ENCODE assay signal across 9 cellular contexts in the genomic region with DNA sequence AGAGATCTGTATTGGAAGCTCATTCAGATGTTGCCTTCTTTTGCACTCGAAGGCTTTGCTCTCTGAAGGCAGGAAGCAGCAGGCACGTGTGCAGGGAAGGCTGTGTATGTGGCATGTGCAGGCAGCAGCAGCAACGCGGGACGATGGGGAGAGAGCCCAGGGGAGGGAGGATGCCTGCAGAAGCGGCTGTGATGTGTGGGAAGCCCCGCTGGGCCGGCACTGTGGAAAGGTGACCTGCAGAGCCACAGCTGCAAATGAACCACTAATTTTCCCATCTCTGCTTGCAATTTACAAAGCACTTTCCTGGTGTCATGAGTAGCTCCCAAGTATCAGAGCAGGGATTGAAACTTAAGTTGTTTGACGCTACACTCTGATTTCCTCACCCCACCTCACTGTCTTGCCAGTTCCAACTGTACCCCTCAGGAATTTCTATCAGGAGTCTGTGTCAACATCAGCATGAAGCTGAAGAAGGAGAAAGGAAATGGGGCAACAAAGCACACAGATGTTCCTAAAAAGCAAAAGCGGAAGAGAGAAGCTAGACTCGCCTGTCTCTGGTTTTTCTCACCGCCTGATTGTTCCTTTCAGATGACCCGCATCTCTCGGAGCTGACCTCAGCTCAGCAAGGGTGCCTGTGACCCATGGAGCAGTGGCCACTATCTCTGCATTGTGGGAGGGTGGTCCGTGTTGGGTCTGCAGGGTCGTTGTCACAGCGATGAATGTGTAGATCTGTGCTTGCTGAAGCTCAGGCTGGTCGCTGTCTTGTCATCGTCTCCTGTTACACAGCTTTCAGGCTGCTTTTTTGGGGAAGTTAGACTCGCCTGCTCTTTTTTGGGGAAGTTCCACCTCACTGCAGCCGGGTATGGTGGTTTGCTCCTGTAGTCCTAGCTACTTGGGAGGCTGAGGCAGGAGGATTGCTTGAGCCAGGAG.
DNase-seq lines count a peak whose midpoint lies in the region; ATAC-seq and TF ChIP-seq lines count a peak whose summit lies in the region.
"Had no signal": no experiment of that assay in that cellular context is flagged by ENCODE, and none has a peak within 500 bp of the region (broad histone marks: within the 10 kb centered on the region; RNA-seq: fewer than 3 reads in every experiment).

No MANE protein-coding gene starts in this region.

- no peaks in the 10 kb centered on the region for H3K79me2 ChIP-seq in neural cell (replicated peaks; ENCODE audit: insufficient read depth, low read length)
- H3K79me2 ChIP-seq: parathyroid adenoma had no signal

- H3K9me2 ChIP-seq in neural cell (ENCODE audit: insufficient read depth, low read length), result no peaks in the 10 kb centered on the region

- no peaks in the 10 kb centered on the region for H3K36me3 ChIP-seq in CD4-positive, alpha-beta memory T cell (ENCODE audit: insufficient read depth, low read length)
- H3K36me3 ChIP-seq in neural cell (ENCODE audit: insufficient read depth, low read length), result no peaks in the 10 kb centered on the region

- TF ChIP-seq CTCF in neural cell (IDR thresholded peaks at IDR 0.05; ENCODE audit: poor library complexity, severe bottlenecking), result no peak

- intact Hi-C loops in CD4-positive, alpha-beta memory T cell (cut with micrococcal nuclease), result no loop called here

- H3K27me3 ChIP-seq in CD4-positive, alpha-beta memory T cell (ENCODE audit: insufficient read depth, low read length), result peaks cover 4% of the 10 kb centered on the region
- no peaks in the 10 kb centered on the region for H3K27me3 ChIP-seq in neural cell (ENCODE audit: insufficient read depth, low read depth, low read length)

- no peak overlapping the region for H2AFZ ChIP-seq in neural cell (ENCODE audit: low read depth, low read length)
- H2AFZ ChIP-seq: parathyroid adenoma had no signal

- H3K9me3 ChIP-seq in CD4-positive, alpha-beta memory T cell (ENCODE audit: control insufficient read depth in 1 of 2, low read length in 2 of 2), result no peaks in the 10 kb centered on the region
- no peaks in the 10 kb centered on the region for H3K9me3 ChIP-seq in neural cell (ENCODE audit: low read length)

- H3K4me3 ChIP-seq in CD4-positive, alpha-beta memory T cell (ENCODE audit: low read length in 2 of 2), result peak overlapping the region in 1 of 2 donors; percentile 13
- peak overlapping the region; percentile 40 for H3K4me3 ChIP-seq in neural cell (ENCODE audit: low read length)

- TF ChIP-seq RAD21 in neural cell (conservative IDR thresholded peaks at IDR 0.05), result no peak

- peaks cover 9 to 12% (median 10%) of the 10 kb centered on the region in 4 donors for H3K4me1 Mint-ChIP-seq in CD4-positive, alpha-beta memory T cell
- H3K4me1 Mint-ChIP-seq in activated naive CD8-positive, alpha-beta T cell treated with anti-CD3 and anti-CD28 coated beads, Interleukin-2, amount 10 ng/mL, durations not matched to agents 7 days and 5 days, result peaks cover 10% of the 10 kb centered on the region

- POLR2A ChIA-PET in CD4-positive, alpha-beta memory T cell (lab: Charles Lee; ENCODE audit: partially characterized antibody), result no interaction called here
- POLR2A ChIA-PET in activated naive CD8-positive, alpha-beta T cell treated with anti-CD3 and anti-CD28 coated beads, Interleukin-2, amount 10 ng/mL, durations not matched to agents 7 days and 5 days (lab: Charles Lee), result interaction anchor here (0.6 to 0.8 kb wide), 2 partner anchors 43 to 339 kb away, joined by 3 to 6 read pairs; no protein-coding TSS in a partner anchor

- DNase-seq in CD4-positive, alpha-beta memory T cell, result no peak
- DNase-seq in NAMALWA (ENCODE audit: low spot score), result peak; percentile 11
- peak; percentile 33 for DNase-seq in activated naive CD8-positive, alpha-beta T cell treated with anti-CD3 and anti-CD28 coated beads, Interleukin-2, amount 10 ng/mL, durations not matched to agents 7 days and 5 days
- DNase-seq in SHP77 (lab: John Stamatoyannopoulos, UW), result no peak
- DNase-seq in cerebellum (ENCODE audit: low spot score), result no peak

- ATAC-seq in GM21367 (IDR thresholded peaks at IDR 0.05; ENCODE audit: unreplicated experiment) (peak; percentile 62), GM18870 (IDR thresholded peaks at IDR 0.05; ENCODE audit: unreplicated experiment) (no peak)
- peak; percentile 70 for ATAC-seq in activated naive CD8-positive, alpha-beta T cell treated with anti-CD3 and anti-CD28 coated beads, Interleukin-2, amount 10 ng/mL, durations not matched to agents 7 days and 5 days (ENCODE audit: low read depth)

- H3K4me1 ChIP-seq in CD4-positive, alpha-beta memory T cell (ENCODE audit: insufficient read depth, low read length), result peaks cover 7% of the 10 kb centered on the region
- H3K4me1 ChIP-seq: parathyroid adenoma had no signal

- H3K27ac Mint-ChIP-seq in CD4-positive, alpha-beta memory T cell, result peak overlapping the region in 5 of 7 donors; percentile 36 to 82 (median 77)
- H3K27ac Mint-ChIP-seq in activated naive CD8-positive, alpha-beta T cell treated with anti-CD3 and anti-CD28 coated beads, Interleukin-2, amount 10 ng/mL, durations not matched to agents 7 days and 5 days, result peak overlapping the region; percentile 75

- no peak overlapping the region for H3K27ac ChIP-seq in CD4-positive, alpha-beta memory T cell (ENCODE audit: low read depth, low read length)
- H3K27ac ChIP-seq in neural cell (ENCODE audit: low read length), result no peak overlapping the region
- H3K27ac ChIP-seq: parathyroid adenoma had no signal

- H3K9me3 Mint-ChIP-seq in CD4-positive, alpha-beta memory T cell, result peaks cover 0 to 2% (median 0%) of the 10 kb centered on the region in 8 donors
- no peaks in the 10 kb centered on the region for H3K9me3 Mint-ChIP-seq in activated naive CD8-positive, alpha-beta T cell treated with anti-CD3 and anti-CD28 coated beads, Interleukin-2, amount 10 ng/mL, durations not matched to agents 7 days and 5 days

- no peaks in the 10 kb centered on the region for H3F3A ChIP-seq in neural cell (ENCODE audit: insufficient read depth, low read length, poor library complexity, severe bottlenecking)

- H3K27me3 Mint-ChIP-seq in CD4-positive, alpha-beta memory T cell, result peaks cover 3 to 6% of the 10 kb centered on the region in 2 donors
- peaks cover 6% of the 10 kb centered on the region for H3K27me3 Mint-ChIP-seq in activated naive CD8-positive, alpha-beta T cell treated with anti-CD3 and anti-CD28 coated beads, Interleukin-2, amount 10 ng/mL, durations not matched to agents 7 days and 5 days

- H3K4me3 Mint-ChIP-seq in CD4-positive, alpha-beta memory T cell, result peak overlapping the region; percentile 53 to 82 (median 80)
- H3K4me3 Mint-ChIP-seq in activated naive CD8-positive, alpha-beta T cell treated with anti-CD3 and anti-CD28 coated beads, Interleukin-2, amount 10 ng/mL, durations not matched to agents 7 days and 5 days, result peak overlapping the region; percentile 79

- CTCF ChIA-PET in CD4-positive, alpha-beta memory T cell (lab: Charles Lee; ENCODE audit: partially characterized antibody), result interaction anchor here (0.7 kb wide), 1 partner anchor 16 kb away, joined by 3 read pairs; no protein-coding TSS in a partner anchor

- H3K9ac ChIP-seq in neural cell (ENCODE audit: low read length), result no peak overlapping the region
- H3K9ac ChIP-seq: parathyroid adenoma had no signal

- no peaks in the 10 kb centered on the region for H3K36me3 Mint-ChIP-seq in CD4-positive, alpha-beta memory T cell
- no peaks in the 10 kb centered on the region for H3K36me3 Mint-ChIP-seq in activated naive CD8-positive, alpha-beta T cell treated with anti-CD3 and anti-CD28 coated beads, Interleukin-2, amount 10 ng/mL, durations not matched to agents 7 days and 5 days

- no peaks in the 10 kb centered on the region for H4K20me1 ChIP-seq in neural cell (ENCODE audit: insufficient read depth)

- TF ChIP-seq EP300 in neural cell (conservative IDR thresholded peaks at IDR 0.05; ENCODE audit: poor library complexity, severe bottlenecking), result peak; percentile 39

- no peak overlapping the region for H3K4me2 ChIP-seq in neural cell (ENCODE audit: low read length)

TF ChIP-seq in neural cell, 6 proteins besides CTCF, POLR2A, EP300 and RAD21:
- TF ChIP-seq, protein P1, sequence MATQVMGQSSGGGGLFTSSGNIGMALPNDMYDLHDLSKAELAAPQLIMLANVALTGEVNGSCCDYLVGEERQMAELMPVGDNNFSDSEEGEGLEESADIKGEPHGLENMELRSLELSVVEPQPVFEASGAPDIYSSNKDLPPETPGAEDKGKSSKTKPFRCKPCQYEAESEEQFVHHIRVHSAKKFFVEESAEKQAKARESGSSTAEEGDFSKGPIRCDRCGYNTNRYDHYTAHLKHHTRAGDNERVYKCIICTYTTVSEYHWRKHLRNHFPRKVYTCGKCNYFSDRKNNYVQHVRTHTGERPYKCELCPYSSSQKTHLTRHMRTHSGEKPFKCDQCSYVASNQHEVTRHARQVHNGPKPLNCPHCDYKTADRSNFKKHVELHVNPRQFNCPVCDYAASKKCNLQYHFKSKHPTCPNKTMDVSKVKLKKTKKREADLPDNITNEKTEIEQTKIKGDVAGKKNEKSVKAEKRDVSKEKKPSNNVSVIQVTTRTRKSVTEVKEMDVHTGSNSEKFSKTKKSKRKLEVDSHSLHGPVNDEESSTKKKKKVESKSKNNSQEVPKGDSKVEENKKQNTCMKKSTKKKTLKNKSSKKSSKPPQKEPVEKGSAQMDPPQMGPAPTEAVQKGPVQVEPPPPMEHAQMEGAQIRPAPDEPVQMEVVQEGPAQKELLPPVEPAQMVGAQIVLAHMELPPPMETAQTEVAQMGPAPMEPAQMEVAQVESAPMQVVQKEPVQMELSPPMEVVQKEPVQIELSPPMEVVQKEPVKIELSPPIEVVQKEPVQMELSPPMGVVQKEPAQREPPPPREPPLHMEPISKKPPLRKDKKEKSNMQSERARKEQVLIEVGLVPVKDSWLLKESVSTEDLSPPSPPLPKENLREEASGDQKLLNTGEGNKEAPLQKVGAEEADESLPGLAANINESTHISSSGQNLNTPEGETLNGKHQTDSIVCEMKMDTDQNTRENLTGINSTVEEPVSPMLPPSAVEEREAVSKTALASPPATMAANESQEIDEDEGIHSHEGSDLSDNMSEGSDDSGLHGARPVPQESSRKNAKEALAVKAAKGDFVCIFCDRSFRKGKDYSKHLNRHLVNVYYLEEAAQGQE (IDR thresholded peaks at IDR 0.05; ENCODE audit: borderline replicate concordance), result peak; percentile 84
- TF ChIP-seq POLR2AphosphoS5 (IDR thresholded peaks at IDR 0.05) (peak; percentile 90), MXI1 (conservative IDR thresholded peaks at IDR 0.05; ENCODE audit: poor library complexity, severe bottlenecking) (peak; percentile 64), TAF1 (IDR thresholded peaks at IDR 0.05; ENCODE audit: low read depth) (no peak), EZH2 (IDR thresholded peaks at IDR 0.05; ENCODE audit: borderline replicate concordance, insufficient read depth, low read length, poor library complexity, severe bottlenecking) (no peak), SMC3 (conservative IDR thresholded peaks at IDR 0.05; ENCODE audit: poor library complexity) (no peak)

Comparison
In these comparisons a context has a peak if more than half of its experiments do, and no peak if none do; other contexts are left out.
1. DNase-seq: peak in NAMALWA (single experiment) and activated naive CD8-positive, alpha-beta T cell treated with anti-CD3 and anti-CD28 coated beads, Interleukin-2, amount 10 ng/mL, durations not matched to agents 7 days and 5 days (single experiment); none in CD4-positive, alpha-beta memory T cell (0 of 5), SHP77 (0 of 2) and cerebellum (single experiment).